In the genomic region with DNA sequence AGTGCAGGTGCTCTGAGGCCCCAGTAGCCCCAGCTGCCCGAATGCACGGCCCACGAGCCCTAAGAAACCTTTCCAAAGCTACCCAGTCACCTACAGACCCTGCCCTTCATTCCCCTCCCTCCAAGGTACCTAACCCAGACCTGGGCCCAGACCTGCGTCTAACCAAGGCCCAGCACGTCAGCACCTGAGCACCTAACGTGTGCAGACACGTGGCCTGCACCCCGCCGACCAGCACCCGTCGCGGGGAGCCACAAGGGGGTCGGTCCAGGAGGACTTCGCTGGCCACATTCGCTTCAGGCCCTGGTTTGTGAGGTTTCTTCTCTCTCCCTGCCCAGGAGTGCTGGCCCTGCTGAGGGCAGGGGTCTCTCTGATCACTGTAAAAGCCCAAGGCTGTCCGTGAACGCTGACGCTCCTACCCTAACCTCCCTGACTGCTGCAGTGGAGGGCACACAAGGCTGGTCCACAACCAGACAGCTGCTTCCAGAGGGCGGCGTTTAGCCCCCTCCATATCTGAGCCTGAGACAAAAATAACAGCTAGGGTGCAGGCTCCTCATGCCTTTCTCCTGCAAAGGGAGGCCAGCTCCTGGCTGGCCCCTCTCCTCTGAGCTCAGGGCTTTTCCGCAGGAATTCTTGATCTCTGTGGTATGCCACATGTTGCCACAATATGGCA, we compare ENCODE assay signal across 14 cellular contexts. TPM values are rescaled to one million over a fixed set of nuclear protein-coding genes. Genes with fewer than 3 reads are reported as not detected.
A peak's percentile ranks its signal among the peaks of the same experiment; 100 is the strongest.
DNase-seq lines count a peak whose midpoint lies in the region; ATAC-seq and TF ChIP-seq lines count a peak whose summit lies in the region.
"Had no signal": no experiment of that assay in that cellular context is flagged by ENCODE, and none has a peak within 500 bp of the region (broad histone marks: within the 10 kb centered on the region; RNA-seq: fewer than 3 reads in every experiment).

No MANE protein-coding gene starts in this region.

- WGBS in lower leg skin, 2 donors = 83 to 87% methylated on average over 17 to 20 of the region's 21 CpGs

- no peak overlapping the region for H3K4me3 Mint-ChIP-seq in activated naive CD4-positive, alpha-beta T cell treated with anti-CD3 and anti-CD28 coated beads for 36 hours
- H3K4me3 Mint-ChIP-seq in effector memory CD8-positive, alpha-beta T cell = no peak overlapping the region

- DNase-seq in activated naive CD4-positive, alpha-beta T cell treated with anti-CD3 and anti-CD28 coated beads for 36 hours = peak; percentile 1
- no peak for DNase-seq in activated naive CD4-positive, alpha-beta T cell (lab: John Stamatoyannopoulos, UW)
- DNase-seq in effector memory CD8-positive, alpha-beta T cell = no peak
- peak; percentile 49 for DNase-seq in myocyte (ENCODE audit: low read depth)
- DNase-seq in tibial artery = peak; percentile 10 to 61
- no peak for DNase-seq in lower leg skin (ENCODE audit: low spot score in 2 of 2)
- DNase-seq in NCI-H510A (lab: John Stamatoyannopoulos, UW) = no peak
- DNase-seq in EL = no peak
- DNase-seq: activated CD4-positive, CD25-positive, alpha-beta regulatory T cell treated with anti-CD3 and anti-CD28 coated beads, Interleukin-2, amount 50 U/mL, for 72 hours; KBM-7; NCI-H1417 treated with DMSO at 0.1 percent for 48 hours; T-helper 1 cell had no signal

- ATAC-seq in effector memory CD8-positive, alpha-beta T cell (replicated peaks) = no peak

- no peak for TF ChIP-seq POLR2A in lower leg skin (IDR thresholded peaks at IDR 0.05)

- peaks cover 2% of the 10 kb centered on the region for H3K4me1 Mint-ChIP-seq in activated naive CD4-positive, alpha-beta T cell treated with anti-CD3 and anti-CD28 coated beads for 36 hours (ENCODE audit: low read depth)
- peaks cover 3 to 4% of the 10 kb centered on the region in 2 donors for H3K4me1 Mint-ChIP-seq in effector memory CD8-positive, alpha-beta T cell (ENCODE audit: low read depth in 2 of 2)

- H3K27me3 ChIP-seq in tibial artery = no peaks in the 10 kb centered on the region
- H3K27me3 ChIP-seq: neutrophil, upper lobe of left lung had no signal

- no peaks in the 10 kb centered on the region for H3K9me3 Mint-ChIP-seq in activated naive CD4-positive, alpha-beta T cell treated with anti-CD3 and anti-CD28 coated beads for 36 hours
- H3K9me3 Mint-ChIP-seq in effector memory CD8-positive, alpha-beta T cell = no peaks in the 10 kb centered on the region

- H3K27me3 Mint-ChIP-seq in activated naive CD4-positive, alpha-beta T cell treated with anti-CD3 and anti-CD28 coated beads for 36 hours (ENCODE audit: low read depth) = no peaks in the 10 kb centered on the region
- H3K27me3 Mint-ChIP-seq in effector memory CD8-positive, alpha-beta T cell = no peaks in the 10 kb centered on the region

- H3K36me3 Mint-ChIP-seq in activated naive CD4-positive, alpha-beta T cell treated with anti-CD3 and anti-CD28 coated beads for 36 hours (ENCODE audit: low read depth) = peaks cover 32% of the 10 kb centered on the region
- peaks cover 93% of the 10 kb centered on the region for H3K36me3 Mint-ChIP-seq in effector memory CD8-positive, alpha-beta T cell (ENCODE audit: insufficient read depth)

- H3K4me3 ChIP-seq in tibial artery = no peak overlapping the region
- H3K4me3 ChIP-seq in lower leg skin (ENCODE audit: low read depth, poor library complexity, severe bottlenecking) = no peak overlapping the region
- H3K4me3 ChIP-seq: upper lobe of left lung had no signal

- peak overlapping the region in 1 of 2 donors; percentile 1 for H3K27ac ChIP-seq in tibial artery
- H3K27ac ChIP-seq: neutrophil, upper lobe of left lung had no signal

- CTCF ChIA-PET in activated naive CD4-positive, alpha-beta T cell treated with anti-CD3 and anti-CD28 coated beads for 36 hours (lab: Charles Lee) = interaction anchor here (0.5 to 0.6 kb wide), 2 partner anchors 14 to 68 kb away, joined by 3 read pairs; no protein-coding TSS in a partner anchor

- H3K36me3 ChIP-seq in tibial artery = peaks cover 97 to 100% (median 100%) of the 10 kb centered on the region in 3 donors

- peaks cover 0 to 27% (median 5%) of the 10 kb centered on the region in 4 donors for H3K4me1 ChIP-seq in tibial artery

- H3K9me3 ChIP-seq in tibial artery = no peaks in the 10 kb centered on the region
- H3K9me3 ChIP-seq: neutrophil, upper lobe of left lung had no signal

- no peak overlapping the region for H3K27ac Mint-ChIP-seq in activated naive CD4-positive, alpha-beta T cell treated with anti-CD3 and anti-CD28 coated beads for 36 hours
- H3K27ac Mint-ChIP-seq in effector memory CD8-positive, alpha-beta T cell = peak overlapping the region; percentile 86

- no peak for TF ChIP-seq CTCF in tibial artery (IDR thresholded peaks at IDR 0.05)
- no peak for TF ChIP-seq CTCF in lower leg skin (IDR thresholded peaks at IDR 0.05)

- intact Hi-C loops in activated naive CD4-positive, alpha-beta T cell treated with anti-CD3 and anti-CD28 coated beads for 36 hours (cut with micrococcal nuclease) = no loop called here
- intact Hi-C loops in tibial artery (cut with DNase I; ENCODE audit: low total_unique reads) (no loop called here), lower leg skin (cut with DNase I; ENCODE audit: low total_unique reads) (no loop called here)

RNA-seq across cellular contexts. Expression of gene WDR1, which starts 31.8 kb away (rescaled TPM):
- 100 to 1,000 TPM; 271 to 295 TPM for total RNA-seq in activated naive CD4-positive, alpha-beta T cell treated with anti-CD3 and anti-CD28 coated beads for 36 hours
- total RNA-seq in myocyte (128 and 156 TPM in 2 replicates), lower leg skin (100 to 1,000 TPM in 3 of 4 donors, 10 to 100 TPM in 1; 83.2 to 163 (median 144) TPM)
- 239 TPM for polyA plus RNA-seq in myocyte (2012)

Comparison
In these comparisons a context has a peak if more than half of its experiments do, and no peak if none do; other contexts are left out.
1. DNase-seq: peak in activated naive CD4-positive, alpha-beta T cell treated with anti-CD3 and anti-CD28 coated beads for 36 hours (single experiment), myocyte (single experiment) and tibial artery (2 of 2); none in activated naive CD4-positive, alpha-beta T cell (0 of 4), effector memory CD8-positive, alpha-beta T cell (0 of 3), lower leg skin (0 of 2), NCI-H510A (single experiment) and EL (single experiment).